16 cellular contexts compared by ENCODE assay signal in genomic region chr2:586518-587370, GRCh38.
DNase-seq lines count a peak whose midpoint lies in the region; ATAC-seq and TF ChIP-seq lines count a peak whose summit lies in the region.
"Had no signal": no experiment of that assay in that cellular context is flagged by ENCODE, and none has a peak within 500 bp of the region (broad histone marks: within the 10 kb centered on the region; RNA-seq: fewer than 3 reads in every experiment).

No MANE protein-coding gene starts in this region.

- WGBS in body of pancreas, 2 donors = 37 to 44% methylated on average over 16 of the region's 16 CpGs
- 63 to 79% methylated on average over 16 of the region's 16 CpGs for WGBS in lung, 2 donors
- whole genome bisulfite sequencing in ovary, 3 donors = 71 to 78% (median 72%) methylated on average over 15 to 16 of the region's 16 CpGs

- intact Hi-C loops in body of pancreas (cut with DNase I) = no loop called here
- intact Hi-C loops in ovary (cut with DNase I) = no loop called here

- DNase-seq in activated effector memory CD4-positive, alpha-beta T cell treated with anti-CD3 and anti-CD28 coated beads, Interleukin-2, amount 50 U/mL, for 16 hours = peak; percentile 8
- DNase-seq in activated effector memory CD4-positive, alpha-beta T cell treated with Interleukin-2 at 50 U/mL for 16 hours = no peak
- DNase-seq in body of pancreas (peak in 1 of 4 donors; percentile 12), lung (ENCODE audit: low spot score) (no peak), substantia nigra (lab: John Stamatoyannopoulos, UW) (peak in 7 of 49 donors; percentile 6 to 29 (median 9)), ovary (no peak), kidney glomerular epithelial cell (lab: John Stamatoyannopoulos, UW) (no peak), GM20000 (ENCODE audit: low spot score) (no peak)
- DNase-seq: activated gamma-delta T cell; CD4-positive, alpha-beta T cell; dermis blood vessel endothelial cell; NCI-H2081 treated with DMSO at 0.1 percent for 48 hours; SHP77; T-helper 17 cell had no signal

- TF ChIP-seq CTCF in body of pancreas (IDR thresholded peaks at IDR 0.05) (no peak), lung (IDR thresholded peaks at IDR 0.05; ENCODE audit: control extremely low read depth, extremely low read depth) (no peak), ovary (IDR thresholded peaks at IDR 0.05) (no peak), GM20000 (IDR thresholded peaks at IDR 0.05; ENCODE audit: extremely low read depth, missing control alignments) (no peak)

- no peak for TF ChIP-seq EP300 in ovary (IDR thresholded peaks at IDR 0.05)

- no peaks in the 10 kb centered on the region for H3K36me3 ChIP-seq in body of pancreas (replicated peaks in 1 of 2; ENCODE audit: insufficient read depth in 1 of 2, low read depth in 2 of 2)
- no peaks in the 10 kb centered on the region for H3K36me3 ChIP-seq in lung (ENCODE audit: control insufficient read depth in 2 of 2, insufficient read depth in 2 of 2, low read length in 2 of 2)
- no peaks in the 10 kb centered on the region for H3K36me3 ChIP-seq in ovary
- H3K36me3 ChIP-seq: uterus had no signal

- H3K27me3 ChIP-seq in body of pancreas = no peaks in the 10 kb centered on the region
- no peaks in the 10 kb centered on the region for H3K27me3 ChIP-seq in lung (ENCODE audit: control insufficient read depth, insufficient read depth)
- H3K27me3 ChIP-seq in ovary = no peaks in the 10 kb centered on the region
- H3K27me3 ChIP-seq: uterus had no signal

- no peaks in the 10 kb centered on the region for H3K9me3 ChIP-seq in body of pancreas
- H3K9me3 ChIP-seq in lung (ENCODE audit: control insufficient read depth in 2 of 2, insufficient read depth in 1 of 2, low read length in 1 of 2) = peaks cover 0 to 2% of the 10 kb centered on the region in 2 donors
- no peaks in the 10 kb centered on the region for H3K9me3 ChIP-seq in ovary
- H3K9me3 ChIP-seq: A549, uterus had no signal

- ATAC-seq in body of pancreas = peak; percentile 79
- ATAC-seq in lung (ENCODE audit: insufficient read depth, low FRiP score) = peak; percentile 17
- ATAC-seq: T-helper 17 cell had no signal

- TF ChIP-seq POLR2A in body of pancreas (IDR thresholded peaks at IDR 0.05) (no peak), ovary (IDR thresholded peaks at IDR 0.05) (no peak)

- H3K4me3 ChIP-seq in body of pancreas (no peak overlapping the region), lung (no peak overlapping the region), ovary (no peak overlapping the region)
- H3K4me3 ChIP-seq: A549, uterus had no signal

- H3K4me1 ChIP-seq in body of pancreas (peaks cover 37% of the 10 kb centered on the region), lung (ENCODE audit: control insufficient read depth in 2 of 2, insufficient read depth in 2 of 2, low read length in 2 of 2) (no peaks in the 10 kb centered on the region), ovary (ENCODE audit: insufficient read depth) (no peaks in the 10 kb centered on the region)
- H3K4me1 ChIP-seq: A549, uterus had no signal

- H3K27ac ChIP-seq in body of pancreas (peak overlapping the region; percentile 59 to 83 (median 65)), lung (ENCODE audit: low read depth in 1 of 2, low read length in 1 of 2) (no peak overlapping the region), substantia nigra (ENCODE audit: low read depth, low read length, poor library complexity, severe bottlenecking) (peak overlapping the region; percentile 21), ovary (no peak overlapping the region)
- H3K27ac ChIP-seq: A549, uterus had no signal

Comparison
In these comparisons a context has a peak if more than half of its experiments do, and no peak if none do; other contexts are left out.
1. H3K27ac ChIP-seq: peak in body of pancreas (4 of 4) and substantia nigra (single experiment); none in lung (0 of 2) and ovary (0 of 2).